ENCODE assay signal across 1 cellular context in the genomic region with DNA sequence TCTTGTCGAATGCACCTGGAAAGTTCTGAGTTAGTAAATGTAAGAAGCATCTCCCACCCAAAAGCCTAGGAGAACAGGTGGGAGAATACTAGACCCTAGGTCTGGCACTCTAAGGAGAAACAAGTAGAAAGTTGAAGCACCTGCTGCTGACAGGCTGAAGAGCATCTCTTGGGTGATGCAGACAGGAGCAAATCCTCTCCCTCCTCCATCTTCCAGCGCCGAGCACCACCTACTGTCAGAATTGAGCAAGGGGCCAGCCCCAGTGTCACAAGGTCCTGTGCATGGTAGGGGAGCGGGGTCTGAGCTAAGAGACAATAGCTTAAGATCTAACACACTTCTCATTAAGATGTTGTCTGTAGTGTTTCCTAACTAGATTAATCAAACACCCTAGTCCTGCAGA.
TF ChIP-seq lines count a peak whose summit lies in the region.

No MANE protein-coding gene starts in this region.

TF ChIP-seq in WTC11, 78 proteins besides CTCF, POLR2A, EP300 and RAD21 (continued from another document):
- TF ChIP-seq, protein P1, sequence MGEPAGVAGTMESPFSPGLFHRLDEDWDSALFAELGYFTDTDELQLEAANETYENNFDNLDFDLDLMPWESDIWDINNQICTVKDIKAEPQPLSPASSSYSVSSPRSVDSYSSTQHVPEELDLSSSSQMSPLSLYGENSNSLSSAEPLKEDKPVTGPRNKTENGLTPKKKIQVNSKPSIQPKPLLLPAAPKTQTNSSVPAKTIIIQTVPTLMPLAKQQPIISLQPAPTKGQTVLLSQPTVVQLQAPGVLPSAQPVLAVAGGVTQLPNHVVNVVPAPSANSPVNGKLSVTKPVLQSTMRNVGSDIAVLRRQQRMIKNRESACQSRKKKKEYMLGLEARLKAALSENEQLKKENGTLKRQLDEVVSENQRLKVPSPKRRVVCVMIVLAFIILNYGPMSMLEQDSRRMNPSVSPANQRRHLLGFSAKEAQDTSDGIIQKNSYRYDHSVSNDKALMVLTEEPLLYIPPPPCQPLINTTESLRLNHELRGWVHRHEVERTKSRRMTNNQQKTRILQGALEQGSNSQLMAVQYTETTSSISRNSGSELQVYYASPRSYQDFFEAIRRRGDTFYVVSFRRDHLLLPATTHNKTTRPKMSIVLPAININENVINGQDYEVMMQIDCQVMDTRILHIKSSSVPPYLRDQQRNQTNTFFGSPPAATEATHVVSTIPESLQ (CRISPR knock-in tag; IDR thresholded peaks at IDR 0.05), result no peak
- TF ChIP-seq JUN (CRISPR knock-in tag; IDR thresholded peaks at IDR 0.05), result no peak
- TF ChIP-seq ZNF219 (CRISPR knock-in tag; IDR thresholded peaks at IDR 0.05; ENCODE audit: borderline replicate concordance), result no peak
- no peak for TF ChIP-seq ESRRA (CRISPR knock-in tag; IDR thresholded peaks at IDR 0.05; ENCODE audit: borderline replicate concordance)
- TF ChIP-seq JAZF1 (CRISPR knock-in tag; IDR thresholded peaks at IDR 0.05), result no peak
- TF ChIP-seq, protein P2, sequence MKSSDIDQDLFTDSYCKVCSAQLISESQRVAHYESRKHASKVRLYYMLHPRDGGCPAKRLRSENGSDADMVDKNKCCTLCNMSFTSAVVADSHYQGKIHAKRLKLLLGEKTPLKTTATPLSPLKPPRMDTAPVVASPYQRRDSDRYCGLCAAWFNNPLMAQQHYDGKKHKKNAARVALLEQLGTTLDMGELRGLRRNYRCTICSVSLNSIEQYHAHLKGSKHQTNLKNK (CRISPR knock-in tag; IDR thresholded peaks at IDR 0.05), result no peak
- TF ChIP-seq ATF2 (CRISPR knock-in tag; IDR thresholded peaks at IDR 0.05; ENCODE audit: borderline replicate concordance, low read depth), result no peak
- TF ChIP-seq ZNF121 (CRISPR knock-in tag; IDR thresholded peaks at IDR 0.05), result no peak
